In genomic region chr12:4454315-4454860, GRCh38 we compare ENCODE assay signal across 27 cellular contexts. TPM values are rescaled to one million over a fixed set of nuclear protein-coding genes. Genes with fewer than 3 reads are reported as not detected.
"Had no signal": no experiment of that assay in that cellular context is flagged by ENCODE, and none has a peak within 500 bp of the region (broad histone marks: within the 10 kb centered on the region; RNA-seq: fewer than 3 reads in every experiment).

No MANE protein-coding gene starts in this region.

- H3K4me1 Mint-ChIP-seq: central memory CD8-positive, alpha-beta T cell; T-cell had no signal

- H3K4me3 Mint-ChIP-seq: activated CD8-positive, alpha-beta T cell treated with anti-CD3 and anti-CD28 coated beads, Interleukin-2, amount 10 ng/mL, durations not matched to agents 7 days and 5 days; central memory CD8-positive, alpha-beta T cell; T-cell had no signal

- DNase-seq: activated CD4-positive, alpha-beta T cell treated with anti-CD3 and anti-CD28 coated beads for 4 hours; activated CD4-positive, alpha-beta T cell treated with anti-CD3 and anti-CD28 coated beads, Interleukin-2, amount 50 U/mL, for 4 hours; activated CD8-positive, alpha-beta memory T cell treated with anti-CD3 and anti-CD28 coated beads, Interleukin-2, amount 50 U/mL, for 48 hours; activated CD8-positive, alpha-beta T cell treated with anti-CD3 and anti-CD28 coated beads, Interleukin-2, amount 10 ng/mL, durations not matched to agents 7 days and 5 days; activated naive CD4-positive, alpha-beta T cell treated with anti-CD3 and anti-CD28 coated beads, Interleukin-2, amount 50 U/mL, for 16 hours; activated T-cell treated with anti-CD3 and anti-CD28 coated beads, Interleukin-2, amount 50 U/mL, for 1 hour; amniotic stem cell; body of pancreas; Karpas-422; NCI-H1105 treated with DMSO at 0.1 percent for 48 hours; NCI-H146; NCI-H2029; NCI-H2107; NCI-H226; NCI-H526; NCI-H82; RPMI8226; T-cell had no signal

- H3K27me3 ChIP-seq: ascending aorta, body of pancreas had no signal

- FAIRE-seq: K562 had no signal

- H3K36me3 ChIP-seq: ascending aorta had no signal

- ATAC-seq: activated CD8-positive, alpha-beta T cell treated with anti-CD3 and anti-CD28 coated beads, Interleukin-2, amount 10 ng/mL, durations not matched to agents 7 days and 5 days; body of pancreas; K562; Panc1; Right ventricle myocardium inferior; T-cell had no signal

- H3K27ac Mint-ChIP-seq: activated CD8-positive, alpha-beta T cell treated with anti-CD3 and anti-CD28 coated beads, Interleukin-2, amount 10 ng/mL, durations not matched to agents 7 days and 5 days; T-cell had no signal

- H3K4me3 ChIP-seq: ascending aorta, body of pancreas, K562, SK-N-MC had no signal

RNA-seq across cellular contexts. Expression of gene FGF6, which starts 8.8 kb away (rescaled TPM):
- total RNA-seq: activated CD8-positive, alpha-beta T cell treated with anti-CD3 and anti-CD28 coated beads, Interleukin-2, amount 10 ng/mL, durations not matched to agents 7 days and 5 days; ascending aorta; body of pancreas; K562; NCI-H460; OCI-LY7; Right ventricle myocardium inferior; T-cell; T-helper 2 cell treated with Interferon-gamma antibody and Interleukin-4, amounts not matched to agents 100 ng/mL and 5 ng/mL, for 36 hours had no signal
